In genomic region chr10:58972576-58973234, GRCh38 we compare ENCODE assay signal across 13 cellular contexts.
"Had no signal": no experiment of that assay in that cellular context is flagged by ENCODE, and none has a peak within 500 bp of the region (broad histone marks: within the 10 kb centered on the region; RNA-seq: fewer than 3 reads in every experiment).

No MANE protein-coding gene starts in this region.

- H3K4me1 ChIP-seq: foreskin keratinocyte, spleen had no signal

- H3K27ac ChIP-seq: foreskin keratinocyte, spleen had no signal

- DNase-seq: activated CD4-positive, alpha-beta T cell treated with anti-CD3 and anti-CD28 coated beads, Interleukin-2, amount 50 U/mL, for 4 hours; activated CD4-positive, CD25-positive, alpha-beta regulatory T cell treated with anti-CD3 and anti-CD28 coated beads, Interleukin-2, amount 50 U/mL, for 72 hours; activated CD8-positive, alpha-beta memory T cell treated with anti-CD3 and anti-CD28 coated beads, Interleukin-2, amount 10 ng/mL, durations not matched to agents 7 days and 5 days; activated gamma-delta T cell; activated T-cell treated with anti-CD3 and anti-CD28 coated beads, Interleukin-2, amount 50 U/mL, for 48 hours; amygdala; foreskin keratinocyte; left cardiac atrium; naive thymus-derived CD4-positive, alpha-beta T cell; nucleus accumbens; spleen; stimulated activated CD4-positive, alpha-beta T cell treated with anti-CD3 and anti-CD28 coated beads, Interleukin-1b, Interleukin-23, amount 100 ng/mL, for 48 hours had no signal

- H3K9me3 ChIP-seq: spleen had no signal

- H3K4me3 ChIP-seq: lung, spleen had no signal

- H3K36me3 ChIP-seq: spleen had no signal
